ENCODE assay signal across 8 cellular contexts in genomic region chr1:215710340-215710971, GRCh38.
A peak's percentile ranks its signal among the peaks of the same experiment; 100 is the strongest.
DNase-seq lines count a peak whose midpoint lies in the region; ATAC-seq and TF ChIP-seq lines count a peak whose summit lies in the region.

No MANE protein-coding gene starts in this region.

- peak; percentile 26 for TF ChIP-seq CTCF in GM13976 (IDR thresholded peaks at IDR 0.05; ENCODE audit: borderline replicate concordance, control extremely low read depth, extremely low read depth, insufficient read depth, missing control alignments)
- TF ChIP-seq CTCF in SK-N-SH (IDR thresholded peaks at IDR 0.05) = peak; percentile 79
- no peak for TF ChIP-seq CTCF in omental fat pad (IDR thresholded peaks at IDR 0.05)

- H3K36me3 ChIP-seq in SK-N-SH (replicated peaks in 1 of 2; ENCODE audit: control insufficient read depth in 1 of 2, insufficient read depth in 2 of 2, low read length in 1 of 2) = no peaks in the 10 kb centered on the region

- no peak for TF ChIP-seq EP300 in SK-N-SH (IDR thresholded peaks at IDR 0.05; ENCODE audit: borderline replicate concordance in 1 of 2, low read depth in 1 of 2, low read length in 1 of 2)

- POLR2A ChIA-PET in SK-N-SH (lab: Yijun Ruan, JAX) = no interaction called here

- in situ Hi-C loops in GM13976 (cut with MboI; ENCODE audit: low sequenced_read_pairs, unreplicated experiment) = no loop called here

- no peak overlapping the region for H2AFZ ChIP-seq in SK-N-SH (ENCODE audit: low read depth)

- H3K79me2 ChIP-seq in SK-N-SH (ENCODE audit: insufficient read depth) = no peaks in the 10 kb centered on the region

- DNase-seq in AG08396 (ENCODE audit: low spot score) (peak; percentile 36), GM13976 (ENCODE audit: low spot score) (peak; percentile 46), NCI-H1048 (lab: John Stamatoyannopoulos, UW) (peak; percentile 90), SK-N-SH (peak; percentile 38), glomerular visceral epithelial cell (ENCODE audit: extremely low spot score) (peak; percentile 46), omental fat pad (ENCODE audit: low spot score) (no peak)

- ATAC-seq in HG02759 (IDR thresholded peaks at IDR 0.05; ENCODE audit: unreplicated experiment) (peak; percentile 93), omental fat pad (ENCODE audit: low FRiP score) (no peak), GM19463 (IDR thresholded peaks at IDR 0.05; ENCODE audit: unreplicated experiment) (no peak)

- no peaks in the 10 kb centered on the region for H3K27me3 ChIP-seq in SK-N-SH (ENCODE audit: insufficient read depth)

- no peak overlapping the region for H3K9ac ChIP-seq in SK-N-SH

- no peak overlapping the region; a peak in 1 of 4 replicates for H3K4me3 ChIP-seq in SK-N-SH (ENCODE audit: low read depth in 2 of 2, low read length in 1 of 2)

- 50% methylated on average over 7 of the region's 7 CpGs for WGBS in SK-N-SH (ENCODE audit: low lambda C conversion rate)

- H3K9me3 ChIP-seq in SK-N-SH = no peaks in the 10 kb centered on the region

- no peaks in the 10 kb centered on the region for H3F3A ChIP-seq in SK-N-SH (replicated peaks; ENCODE audit: insufficient read depth)

- H3K4me2 ChIP-seq in SK-N-SH = no peak overlapping the region

- H3K4me1 ChIP-seq in SK-N-SH (ENCODE audit: control insufficient read depth in 1 of 2, insufficient read depth in 2 of 2, low read depth in 1 of 2, low read length in 1 of 2) = no peaks in the 10 kb centered on the region

- no peak overlapping the region for H3K27ac ChIP-seq in SK-N-SH (ENCODE audit: low read depth in 2 of 2, low read length in 1 of 2)

- H3K9me2 ChIP-seq in SK-N-SH = no peaks in the 10 kb centered on the region

- no peaks in the 10 kb centered on the region for H4K20me1 ChIP-seq in SK-N-SH (ENCODE audit: insufficient read depth)

- TF ChIP-seq RAD21 in SK-N-SH (IDR thresholded peaks at IDR 0.05; ENCODE audit: low read length) = peak; percentile 71

- CTCF ChIA-PET in SK-N-SH (lab: Yijun Ruan, JAX) = interaction anchor here (0.6 to 1.8 kb wide), 13 partner anchors 10 to 721 kb away, joined by 3 to 18 read pairs (median 3); no protein-coding TSS in a partner anchor

TF ChIP-seq in SK-N-SH, 30 proteins besides CTCF, POLR2A, EP300 and RAD21:
- TF ChIP-seq USF2 (IDR thresholded peaks at IDR 0.05; ENCODE audit: borderline replicate concordance, low read depth, low read length) (no peak), SMC3 (IDR thresholded peaks at IDR 0.05; ENCODE audit: low read depth, low read length) (peak; percentile 19; the same call in 1 of the 2 replicates)
TF ChIP-seq in SK-N-SH: peak in this region for 1.

Comparison
In these comparisons a context has a peak if more than half of its experiments do, and no peak if none do; other contexts are left out.
1. CTCF ChIP-seq: peak in GM13976 (single experiment) and SK-N-SH (single experiment); none in omental fat pad (0 of 3).